Comparison of ENCODE assay signal across 21 cellular contexts in the genomic region with DNA sequence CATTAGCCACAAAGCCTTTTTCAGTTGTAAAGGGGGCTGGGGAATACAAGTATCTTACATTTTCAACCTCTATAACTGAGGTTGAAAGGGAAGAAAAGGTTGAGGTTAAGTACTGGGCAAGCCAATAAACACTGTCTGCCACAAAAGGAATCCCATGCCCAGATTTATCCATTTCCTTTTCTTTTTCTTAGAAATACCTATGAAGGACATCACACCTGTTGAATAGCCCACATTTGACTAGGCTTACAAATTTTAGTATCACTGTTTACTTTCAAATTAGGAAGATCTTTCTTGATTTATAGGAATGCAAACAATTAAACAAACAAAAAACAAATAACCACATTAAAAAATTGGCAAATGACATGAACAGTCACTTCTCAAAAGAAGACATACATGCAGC.
"Had no signal": no experiment of that assay in that cellular context is flagged by ENCODE, and none has a peak within 500 bp of the region (broad histone marks: within the 10 kb centered on the region; RNA-seq: fewer than 3 reads in every experiment).

No MANE protein-coding gene starts in this region.

- H3K4me1 ChIP-seq: lower lobe of right lung, right lobe of liver, vagina had no signal

- H3K4me3 ChIP-seq: esophagus squamous epithelium, heart right ventricle, lower lobe of right lung, right lobe of liver, thyroid gland, vagina had no signal

- H3K9me3 ChIP-seq: esophagus squamous epithelium, heart right ventricle, lower lobe of right lung, neutrophil, right lobe of liver, thyroid gland, vagina had no signal

- H3K9ac ChIP-seq: parathyroid adenoma had no signal

- DNase-seq: cortex of kidney; effector memory CD8-positive, alpha-beta T cell; erythroblast; esophagus squamous epithelium; foreskin melanocyte; glutamatergic neuron; heart right ventricle; immature natural killer cell; left ventricle myocardium superior; lower lobe of right lung; natural killer cell; right lobe of liver; small intestine; stimulated activated CD4-positive, alpha-beta T cell treated with anti-CD3 and anti-CD28 coated beads, Interleukin-15, amount 100 ng/mL, for 24 hours; stimulated activated CD4-positive, alpha-beta T cell treated with anti-CD3 and anti-CD28 coated beads, Interleukin-2, amount 100 ng/mL, for 48 hours; stimulated activated naive B cell treated with anti-CD40 and anti-IgM and Interleukin-4, amounts not matched to agents 10 μg/mL and 1 μg/mL and 100 μg/mL, for 72 hours; stimulated activated naive CD8-positive, alpha-beta T cell treated with anti-CD3 and anti-CD28 coated beads, Interleukin-15, amount 100 ng/mL, for 72 hours; thyroid gland had no signal

- H3K79me2 ChIP-seq: parathyroid adenoma had no signal

- H2AFZ ChIP-seq: parathyroid adenoma had no signal

- H3K27me3 ChIP-seq: esophagus squamous epithelium, heart right ventricle, neutrophil, right lobe of liver, thyroid gland, vagina had no signal

- H3K36me3 ChIP-seq: esophagus squamous epithelium, heart right ventricle, lower lobe of right lung, neutrophil, right lobe of liver, thyroid gland, vagina had no signal

- H3K27ac ChIP-seq: esophagus squamous epithelium, lower lobe of right lung, neutrophil, parathyroid adenoma, right lobe of liver, thyroid gland, vagina had no signal
